Comparison of ENCODE assay signal across 13 cellular contexts in genomic region chr3:177729939-177730700, GRCh38.
DNase-seq lines count a peak whose midpoint lies in the region; ATAC-seq and TF ChIP-seq lines count a peak whose summit lies in the region.
"Had no signal": no experiment of that assay in that cellular context is flagged by ENCODE, and none has a peak within 500 bp of the region (broad histone marks: within the 10 kb centered on the region; RNA-seq: fewer than 3 reads in every experiment).

No MANE protein-coding gene starts in this region.

- POLR2A ChIA-PET in OCI-LY7 (lab: Charles Lee) = interaction anchor here (1.1 kb wide), 1 partner anchor 20 kb away, joined by 5 read pairs; no protein-coding TSS in a partner anchor

- no peak overlapping the region for H3K4me2 ChIP-seq in OCI-LY7 (ENCODE audit: low read length)

- H3K36me3 ChIP-seq in OCI-LY7 (ENCODE audit: insufficient read depth, low read length) (no peaks in the 10 kb centered on the region), lower lobe of right lung (no peaks in the 10 kb centered on the region)

- H3K27ac ChIP-seq in OCI-LY7 (ENCODE audit: low read depth, low read length, poor library complexity, severe bottlenecking) = no peak overlapping the region
- H3K27ac ChIP-seq in lower lobe of right lung = no peak overlapping the region

- DNase-seq in DMS114 treated with DMSO at 0.1 percent for 48 hours (lab: John Stamatoyannopoulos, UW; ENCODE audit: unreplicated experiment) = peak; percentile 85
- peak; percentile 69 for DNase-seq in NCI-H82 treated with DMSO at 0.1 percent for 48 hours (lab: John Stamatoyannopoulos, UW; ENCODE audit: unreplicated experiment)
- peak; percentile 97 for DNase-seq in fibroblast of peridontal ligament (ENCODE audit: extremely low read depth)
- DNase-seq in sciatic nerve (ENCODE audit: low spot score) = peak; percentile 86
- no peak for DNase-seq in OCI-LY7 (ENCODE audit: low spot score)
- DNase-seq in AG08395 (ENCODE audit: low spot score) = no peak
- no peak for DNase-seq in iPS-NIHi11 (ENCODE audit: low spot score)
- DNase-seq in lower lobe of right lung = no peak
- DNase-seq: activated naive CD4-positive, alpha-beta T cell; KBM-7; small intestine had no signal

- H4K20me1 ChIP-seq in OCI-LY7 (ENCODE audit: insufficient read depth, low read length) = no peaks in the 10 kb centered on the region

- H3K4me1 ChIP-seq in OCI-LY7 (ENCODE audit: insufficient read depth, low read length, poor library complexity, severe bottlenecking) = no peaks in the 10 kb centered on the region
- peaks cover 29% of the 10 kb centered on the region for H3K4me1 ChIP-seq in lower lobe of right lung

- H3K4me3 ChIP-seq in OCI-LY7 (ENCODE audit: low read depth, low read length, poor library complexity, severe bottlenecking) (no peak overlapping the region), lower lobe of right lung (no peak overlapping the region)

- no peaks in the 10 kb centered on the region for H3K9me2 ChIP-seq in OCI-LY7 (ENCODE audit: insufficient read depth, low read length)

- no peaks in the 10 kb centered on the region for H3K9me3 ChIP-seq in OCI-LY7 (ENCODE audit: low read length)
- H3K9me3 ChIP-seq in lower lobe of right lung = no peaks in the 10 kb centered on the region

- no TSS peak for BruUV-seq in OCI-LY7 (replicated peaks; lab: Mats Ljungman, UMichigan)

- no peaks in the 10 kb centered on the region for H3K27me3 ChIP-seq in lower lobe of right lung (ENCODE audit: low read depth)

- ATAC-seq in sciatic nerve (peak; percentile 97), lower lobe of right lung (no peak)
- ATAC-seq: activated CD4-positive, CD25-positive, alpha-beta regulatory T cell treated with anti-CD3 and anti-CD28 coated beads, Interleukin-2, amount 50 U/mL, for 24 hours; stimulated activated effector memory CD8-positive, alpha-beta T cell treated with anti-CD3 and anti-CD28 coated beads, Interleukin-12 subunit alpha, Interleukin-12 subunit beta, amount 100 ng/mL, for 72 hours had no signal

- TF ChIP-seq CTCF in OCI-LY7 (conservative IDR thresholded peaks at IDR 0.05; ENCODE audit: low read length) (no peak), lower lobe of right lung (IDR thresholded peaks at IDR 0.05) (no peak)

- CTCF ChIA-PET in OCI-LY7 (lab: Charles Lee; ENCODE audit: unreplicated experiment) = no interaction called here

- H2AFZ ChIP-seq in OCI-LY7 (ENCODE audit: low read length) = no peak overlapping the region

- intact Hi-C loops in sciatic nerve (cut with DNase I) (no loop called here), OCI-LY7 (cut with micrococcal nuclease; ENCODE audit: unreplicated experiment) (no loop called here), lower lobe of right lung (cut with DNase I) (no loop called here)

- H3K79me2 ChIP-seq in OCI-LY7 (ENCODE audit: insufficient read depth, low read depth, low read length) = no peaks in the 10 kb centered on the region

Comparison
In these comparisons a context has a peak if more than half of its experiments do, and no peak if none do; other contexts are left out.
1. DNase-seq: peak in DMS114 treated with DMSO at 0.1 percent for 48 hours (single experiment), NCI-H82 treated with DMSO at 0.1 percent for 48 hours (single experiment), fibroblast of peridontal ligament (single experiment) and sciatic nerve (single experiment); none in OCI-LY7 (single experiment), AG08395 (single experiment), iPS-NIHi11 (single experiment) and lower lobe of right lung (single experiment).